ENCODE assay signal across 8 cellular contexts in genomic region chr2:159714586-159714930, GRCh38. TPM values are rescaled to one million over a fixed set of nuclear protein-coding genes. Genes with fewer than 3 reads are reported as not detected.
DNase-seq lines count a peak whose midpoint lies in the region; ATAC-seq and TF ChIP-seq lines count a peak whose summit lies in the region.

No MANE protein-coding gene starts in this region.

- no peak overlapping the region for H2BK5ac ChIP-seq in trophoblast cell (ENCODE audit: low read depth, low read length, poor library complexity)

- H3K79me2 ChIP-seq in OCI-LY3 (ENCODE audit: low read length), result peaks cover 73% of the 10 kb centered on the region
- H3K79me2 ChIP-seq in trophoblast cell (ENCODE audit: control insufficient read depth, insufficient read depth, low read length, poor library complexity), result peaks cover 28% of the 10 kb centered on the region

- H3K27me3 Mint-ChIP-seq in effector memory CD8-positive, alpha-beta T cell, result no peaks in the 10 kb centered on the region

- H3K4ac ChIP-seq in trophoblast cell (ENCODE audit: low read depth, low read length), result peak overlapping the region; percentile 92

- no peak for TF ChIP-seq CTCF in GM12864 (IDR thresholded peaks at IDR 0.05; ENCODE audit: low read depth, low read length, missing control alignments)
- no peak for TF ChIP-seq CTCF in OCI-LY3 (IDR thresholded peaks at IDR 0.05; ENCODE audit: low read depth, low read length)

- no peak overlapping the region for H4K12ac ChIP-seq in trophoblast cell (ENCODE audit: low read depth, low read length)

- peak overlapping the region in 1 of 2 donors; percentile 100 for H3K27ac Mint-ChIP-seq in effector memory CD8-positive, alpha-beta T cell

- H2AK5ac ChIP-seq in trophoblast cell (ENCODE audit: low read length), result no peak overlapping the region

- no peak overlapping the region for H3K9ac ChIP-seq in OCI-LY3 (ENCODE audit: low read length)
- no peak overlapping the region for H3K9ac ChIP-seq in trophoblast cell (ENCODE audit: low read length)

- peaks cover 10% of the 10 kb centered on the region for H3K79me1 ChIP-seq in trophoblast cell (ENCODE audit: low read length)

- DNase-seq in GM12864 (ENCODE audit: low read depth) (no peak), trophoblast cell (no peak), DMS79 (lab: John Stamatoyannopoulos, UW) (no peak), HK-2 (ENCODE audit: unreplicated experiment) (no peak)
- no peak for DNase-seq in effector memory CD8-positive, alpha-beta T cell

- H3K4me3 Mint-ChIP-seq in effector memory CD8-positive, alpha-beta T cell, result peak overlapping the region; percentile 99 to 100

- H3K4me3 ChIP-seq in GM12864 (ENCODE audit: low read depth, low read length) (peak overlapping the region; percentile 100; the same call in 1 of the 2 replicates), OCI-LY3 (ENCODE audit: low read length) (no peak overlapping the region), trophoblast cell (ENCODE audit: low read depth, low read length) (no peak overlapping the region)

- H4K8ac ChIP-seq in trophoblast cell (ENCODE audit: low read depth, low read length), result peak overlapping the region; percentile 2

- peaks cover 38% of the 10 kb centered on the region for H3K36me3 ChIP-seq in OCI-LY3 (replicated peaks; ENCODE audit: low read depth, low read length)
- peaks cover 14 to 19% of the 10 kb centered on the region in 2 experiments for H3K36me3 ChIP-seq in trophoblast cell (ENCODE audit: control insufficient read depth in 1 of 2, insufficient read depth in 2 of 2, low read length in 2 of 2)

- H3K4me1 Mint-ChIP-seq in effector memory CD8-positive, alpha-beta T cell (ENCODE audit: low read depth in 2 of 2), result peaks cover 34 to 64% of the 10 kb centered on the region in 2 donors

- no peak overlapping the region for H4K91ac ChIP-seq in trophoblast cell (ENCODE audit: low read depth, low read length)

- WGBS in trophoblast cell (ENCODE audit: extremely low coverage, insufficient coverage, insufficient read length), result no CpG with 5 or more reads among the region's 8 CpGs

- H3K9me3 ChIP-seq in OCI-LY3 (ENCODE audit: insufficient read depth, low read length) (no peaks in the 10 kb centered on the region), trophoblast cell (ENCODE audit: insufficient read depth, low read depth, low read length) (no peaks in the 10 kb centered on the region)

- no peak overlapping the region for H3K27ac ChIP-seq in OCI-LY3 (ENCODE audit: low read length)
- no peak overlapping the region for H3K27ac ChIP-seq in trophoblast cell (ENCODE audit: low read depth, low read length)

- no peaks in the 10 kb centered on the region for H3K9me3 Mint-ChIP-seq in effector memory CD8-positive, alpha-beta T cell

- H3K18ac ChIP-seq in trophoblast cell (ENCODE audit: low read length), result no peak overlapping the region

- no peak overlapping the region for H2AFZ ChIP-seq in OCI-LY3 (ENCODE audit: low read depth, low read length)
- no peak overlapping the region for H2AFZ ChIP-seq in trophoblast cell (ENCODE audit: insufficient read depth, low read length, poor library complexity)

- H3K27me3 ChIP-seq in OCI-LY3 (ENCODE audit: low read depth, low read length) (no peaks in the 10 kb centered on the region), trophoblast cell (ENCODE audit: insufficient read depth, low read length) (no peaks in the 10 kb centered on the region)

- no peak overlapping the region for H2BK120ac ChIP-seq in trophoblast cell (ENCODE audit: insufficient read depth, low read length, poor library complexity)

- H3K4me2 ChIP-seq in OCI-LY3 (ENCODE audit: low read length) (peak overlapping the region; percentile 94; the same call in 1 of the 2 replicates), trophoblast cell (ENCODE audit: low read length) (no peak overlapping the region)

- ATAC-seq in effector memory CD8-positive, alpha-beta T cell (replicated peaks), result no peak
- ATAC-seq in HG02610 (IDR thresholded peaks at IDR 0.05; ENCODE audit: unreplicated experiment), result no peak
- ATAC-seq in GM18867 (IDR thresholded peaks at IDR 0.05; ENCODE audit: unreplicated experiment), result no peak

- H3K36me3 Mint-ChIP-seq in effector memory CD8-positive, alpha-beta T cell (ENCODE audit: insufficient read depth), result peaks cover 62% of the 10 kb centered on the region

- peaks cover 65% of the 10 kb centered on the region for H4K20me1 ChIP-seq in OCI-LY3 (ENCODE audit: insufficient read depth, low read length)

- H3K4me1 ChIP-seq in OCI-LY3 (ENCODE audit: low read length) (peaks cover 14% of the 10 kb centered on the region), trophoblast cell (ENCODE audit: control insufficient read depth in 1 of 2, insufficient read depth in 2 of 2, low read length in 2 of 2) (peaks cover 6 to 11% of the 10 kb centered on the region in 2 experiments)

- no peak overlapping the region for H3K23ac ChIP-seq in trophoblast cell (ENCODE audit: low read length)

- no peak overlapping the region for H3K14ac ChIP-seq in trophoblast cell (ENCODE audit: low read length)

- no peak overlapping the region for H2BK12ac ChIP-seq in trophoblast cell (ENCODE audit: low read length)

RNA-seq across cellular contexts. Expression of gene MARCHF7, which starts 2.3 kb away (rescaled TPM):
- polyA plus RNA-seq in trophoblast cell (2013), result 97.9 and 101 TPM in 2 replicates
